ENCODE assay signal across 1 cellular context in genomic region chr16:88760424-88761142, GRCh38.
TF ChIP-seq lines count a peak whose summit lies in the region.

No MANE protein-coding gene starts in this region.

TF ChIP-seq in GM23338, 12 proteins besides CTCF, POLR2A, EP300 and RAD21 (continued from another document):
- TF ChIP-seq STAT1 (IDR thresholded peaks at IDR 0.05; ENCODE audit: unreplicated experiment) (no peak), CREB1 (CRISPR knock-in tag; IDR thresholded peaks at IDR 0.05; ENCODE audit: low read depth) (no peak), ZNF462 (CRISPR knock-in tag; IDR thresholded peaks at IDR 0.05) (no peak), ETS1 (IDR thresholded peaks at IDR 0.05) (no peak), NANOG (IDR thresholded peaks at IDR 0.05; ENCODE audit: borderline replicate concordance) (no peak), POLR2AphosphoS5 (IDR thresholded peaks at IDR 0.05; ENCODE audit: low read depth) (no peak)
